Comparison of ENCODE assay signal across 8 cellular contexts in genomic region chr6:28597217-28597835, GRCh38.
A peak's percentile ranks its signal among the peaks of the same experiment; 100 is the strongest.
DNase-seq lines count a peak whose midpoint lies in the region; ATAC-seq, FAIRE-seq and TF ChIP-seq lines count a peak whose summit lies in the region.

No MANE protein-coding gene starts in this region.

- TF ChIP-seq CTCF in right atrium auricular region (IDR thresholded peaks at IDR 0.05) = no peak
- TF ChIP-seq CTCF in brain (conservative IDR thresholded peaks at IDR 0.05) = no peak

- H3K36me3 Mint-ChIP-seq in brain = no peaks in the 10 kb centered on the region

- H3K36me3 ChIP-seq in right atrium auricular region = no peaks in the 10 kb centered on the region
- no peaks in the 10 kb centered on the region for H3K36me3 ChIP-seq in small intestine (ENCODE audit: control insufficient read depth in 2 of 2, insufficient read depth in 2 of 2, low read length in 2 of 2)

- FAIRE-seq in small intestine (lab: Jason Lieb, UNC) = no peak

- ATAC-seq in right cardiac atrium = peak in 1 of 2 donors; percentile 79
- no peak for ATAC-seq in GM21367 (IDR thresholded peaks at IDR 0.05; ENCODE audit: unreplicated experiment)

- H3K4me3 Mint-ChIP-seq in brain = peak overlapping the region; percentile 78 to 82 (median 80)

- H3K27ac ChIP-seq in right cardiac atrium (ENCODE audit: low read length) (no peak overlapping the region), right atrium auricular region (no peak overlapping the region), small intestine (ENCODE audit: low read depth in 1 of 2, low read length in 1 of 2) (no peak overlapping the region)

- H3K4me1 Mint-ChIP-seq in brain = peaks cover 10% of the 10 kb centered on the region

- H3K9me3 ChIP-seq in right cardiac atrium (ENCODE audit: control insufficient read depth, low read length) (no peaks in the 10 kb centered on the region), right atrium auricular region (no peaks in the 10 kb centered on the region), small intestine (ENCODE audit: control insufficient read depth, low read depth) (no peaks in the 10 kb centered on the region)

- H3K27ac Mint-ChIP-seq in brain = peak overlapping the region in 4 of 5 experiments; percentile 8 to 75 (median 42)

- peaks cover 3% of the 10 kb centered on the region for H3K27me3 ChIP-seq in right cardiac atrium (ENCODE audit: control insufficient read depth, insufficient read depth)
- H3K27me3 ChIP-seq in right atrium auricular region = peaks cover 0 to 8% of the 10 kb centered on the region in 2 donors
- H3K27me3 ChIP-seq in small intestine (ENCODE audit: control insufficient read depth in 2 of 2, insufficient read depth in 2 of 2, low read length in 2 of 2) = peaks cover 0 to 11% of the 10 kb centered on the region in 2 donors

- H3K4me1 ChIP-seq in right cardiac atrium (ENCODE audit: control insufficient read depth, insufficient read depth, low read length) = no peaks in the 10 kb centered on the region
- no peaks in the 10 kb centered on the region for H3K4me1 ChIP-seq in right atrium auricular region
- no peaks in the 10 kb centered on the region for H3K4me1 ChIP-seq in small intestine (ENCODE audit: control insufficient read depth in 2 of 2, insufficient read depth in 1 of 2, low read depth in 1 of 2, low read length in 1 of 2)

- H3K27me3 Mint-ChIP-seq in brain = peaks cover 23% of the 10 kb centered on the region

- peaks cover 2 to 12% (median 6%) of the 10 kb centered on the region in 5 experiments for H3K9me3 Mint-ChIP-seq in brain

- DNase-seq in right cardiac atrium (peak in 2 of 3 donors; percentile 26 to 47), right atrium auricular region (ENCODE audit: low spot score) (no peak), NCI-H526 treated with DMSO at 0.1 percent for 48 hours (lab: John Stamatoyannopoulos, UW) (peak; percentile 30), myocyte (ENCODE audit: low read depth) (peak; percentile 19), T1000 (lab: John Stamatoyannopoulos, UW) (no peak), small intestine (no peak)

- H3K4me3 ChIP-seq in right cardiac atrium (ENCODE audit: low read length) (peak overlapping the region; percentile 22), right atrium auricular region (no peak overlapping the region), small intestine (ENCODE audit: low read depth in 1 of 2, low read length in 2 of 2) (no peak overlapping the region)

- WGBS in right cardiac atrium = 10% methylated on average over 18 of the region's 18 CpGs
- WGBS in small intestine, 3 donors = 9 to 24% (median 19%) methylated on average over 18 of the region's 18 CpGs

- intact Hi-C loops in right cardiac atrium (cut with DNase I) = no loop called here

Comparison
In these comparisons a context has a peak if more than half of its experiments do, and no peak if none do; other contexts are left out.
1. DNase-seq: peak in right cardiac atrium (2 of 3), NCI-H526 treated with DMSO at 0.1 percent for 48 hours (single experiment) and myocyte (single experiment); none in right atrium auricular region (single experiment), T1000 (single experiment) and small intestine (single experiment).